In the genomic region with DNA sequence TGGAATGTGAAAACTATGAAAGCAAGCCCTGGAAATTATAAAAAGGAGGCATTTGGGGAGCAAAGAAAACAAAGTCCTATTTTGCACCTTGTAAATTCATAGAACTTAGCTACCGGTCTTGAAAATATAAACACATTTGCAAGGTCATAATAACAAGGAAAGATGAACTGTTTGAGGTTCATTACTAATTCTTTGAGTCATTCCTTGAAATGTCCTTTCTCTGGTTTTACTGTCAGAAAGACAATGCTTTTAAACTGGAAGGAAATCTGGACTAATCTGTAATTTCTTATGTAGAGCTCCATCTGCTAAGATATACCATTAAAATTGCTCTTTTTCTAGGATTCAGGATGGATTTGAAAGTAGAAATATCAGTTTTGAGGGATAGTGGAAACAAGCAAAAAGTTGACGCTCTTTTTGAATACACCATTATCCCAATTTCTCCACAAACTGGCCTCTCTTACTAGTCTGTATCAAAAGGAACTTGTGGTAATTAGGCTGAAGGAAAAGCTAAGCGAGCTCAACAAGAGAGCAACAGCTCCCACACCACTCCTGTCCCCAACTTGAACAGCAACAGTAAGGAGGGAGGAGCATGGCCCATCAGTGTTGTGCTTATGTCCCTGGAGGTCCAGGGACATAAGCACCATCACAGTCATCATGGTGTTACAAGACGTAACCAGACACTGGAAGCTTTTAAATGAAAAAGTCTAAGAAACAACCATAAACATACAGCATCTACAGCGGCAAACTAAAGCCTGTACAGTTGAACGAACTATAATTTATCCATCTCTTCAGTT, we compare ENCODE assay signal across 8 cellular contexts. TPM values are rescaled to one million over a fixed set of nuclear protein-coding genes. Genes with fewer than 3 reads are reported as not detected.
DNase-seq lines count a peak whose midpoint lies in the region; ATAC-seq, FAIRE-seq and TF ChIP-seq lines count a peak whose summit lies in the region.

No MANE protein-coding gene starts in this region.

- peak overlapping the region; percentile 82 for H2AFZ ChIP-seq in neuron (ENCODE audit: low read depth, low read length)

- H3K9me3 ChIP-seq in SK-N-MC (ENCODE audit: low read depth, low read length) (no peaks in the 10 kb centered on the region), neuron (ENCODE audit: low read length) (no peaks in the 10 kb centered on the region)

- DNase-seq in D721Med (ENCODE audit: insufficient read length, low spot score), result no peak
- peak; percentile 17 for DNase-seq in HFFc6
- no peak for DNase-seq in SK-N-MC (ENCODE audit: low read depth, low spot score)
- no peak for DNase-seq in epithelial cell of prostate (ENCODE audit: low read depth, low spot score)
- no peak for DNase-seq in NCI-H1694 (lab: John Stamatoyannopoulos, UW)
- no peak for DNase-seq in NCI-H128 (lab: John Stamatoyannopoulos, UW; ENCODE audit: unreplicated experiment)

- H3K27me3 ChIP-seq in neuron (ENCODE audit: insufficient read depth, low read length), result no peaks in the 10 kb centered on the region

- no peaks in the 10 kb centered on the region for H3K9me3 Mint-ChIP-seq in HFFc6

- peaks cover 19% of the 10 kb centered on the region; the same call in 1 of the 2 replicates for H3K36me3 Mint-ChIP-seq in HFFc6 (ENCODE audit: low read depth)

- peaks cover 6% of the 10 kb centered on the region; the same call in 1 of the 2 replicates for H3K27me3 Mint-ChIP-seq in HFFc6 (ENCODE audit: insufficient read depth)

- H3K4me3 Mint-ChIP-seq in HFFc6, result peak overlapping the region; percentile 90

- peak overlapping the region; percentile 92 for H3K9ac ChIP-seq in SK-N-MC (ENCODE audit: insufficient read length)

- H3K36me3 ChIP-seq in SK-N-MC (ENCODE audit: insufficient read depth, low read length) (peaks cover 17% of the 10 kb centered on the region; the same call in 1 of the 2 replicates), neuron (ENCODE audit: insufficient read depth, low read length) (peaks cover 24% of the 10 kb centered on the region)

- H3K4me1 ChIP-seq in neuron (ENCODE audit: insufficient read depth, low read length), result peaks cover 20% of the 10 kb centered on the region

- peaks cover 63% of the 10 kb centered on the region for H3K4me1 Mint-ChIP-seq in HFFc6 (ENCODE audit: low read depth)

- no peak overlapping the region for H3K27ac ChIP-seq in SK-N-MC
- peak overlapping the region; percentile 67 for H3K27ac ChIP-seq in epithelial cell of prostate

- peak overlapping the region; percentile 96 for H3K27ac Mint-ChIP-seq in HFFc6

- ATAC-seq in HG02759 (IDR thresholded peaks at IDR 0.05; ENCODE audit: unreplicated experiment), result no peak

- peak; percentile 67 for FAIRE-seq in D721Med (lab: Jason Lieb, UNC)

- no peak for TF ChIP-seq CTCF in D721Med (IDR thresholded peaks at IDR 0.05; ENCODE audit: insufficient read depth, missing control alignments)
- TF ChIP-seq CTCF in HFFc6 (IDR thresholded peaks at IDR 0.05), result no peak

- H3K4me3 ChIP-seq in SK-N-MC (peak overlapping the region; percentile 90), neuron (ENCODE audit: low read length) (peak overlapping the region; percentile 67)

RNA-seq across cellular contexts. Expression of a gene that starts 1.2 kb away (rescaled TPM):
- total RNA-seq in HFFc6 (2021; fragmentation: NEBNext Ultra II Directional; extraction: Animal tissue kit (Norgen Biotek cat#: 25700)), result 10 to 100 TPM; 56.9 to 83.1 (median 74.2) TPM

RNA-seq across cellular contexts. Expression of a gene that starts 44.8 kb away (rescaled TPM):
- 10 to 100 TPM; 18.2 to 22.6 (median 20.6) TPM for total RNA-seq in HFFc6 (2021; fragmentation: NEBNext Ultra II Directional; extraction: Animal tissue kit (Norgen Biotek cat#: 25700))
